ENCODE assay signal across 8 cellular contexts in the genomic region with DNA sequence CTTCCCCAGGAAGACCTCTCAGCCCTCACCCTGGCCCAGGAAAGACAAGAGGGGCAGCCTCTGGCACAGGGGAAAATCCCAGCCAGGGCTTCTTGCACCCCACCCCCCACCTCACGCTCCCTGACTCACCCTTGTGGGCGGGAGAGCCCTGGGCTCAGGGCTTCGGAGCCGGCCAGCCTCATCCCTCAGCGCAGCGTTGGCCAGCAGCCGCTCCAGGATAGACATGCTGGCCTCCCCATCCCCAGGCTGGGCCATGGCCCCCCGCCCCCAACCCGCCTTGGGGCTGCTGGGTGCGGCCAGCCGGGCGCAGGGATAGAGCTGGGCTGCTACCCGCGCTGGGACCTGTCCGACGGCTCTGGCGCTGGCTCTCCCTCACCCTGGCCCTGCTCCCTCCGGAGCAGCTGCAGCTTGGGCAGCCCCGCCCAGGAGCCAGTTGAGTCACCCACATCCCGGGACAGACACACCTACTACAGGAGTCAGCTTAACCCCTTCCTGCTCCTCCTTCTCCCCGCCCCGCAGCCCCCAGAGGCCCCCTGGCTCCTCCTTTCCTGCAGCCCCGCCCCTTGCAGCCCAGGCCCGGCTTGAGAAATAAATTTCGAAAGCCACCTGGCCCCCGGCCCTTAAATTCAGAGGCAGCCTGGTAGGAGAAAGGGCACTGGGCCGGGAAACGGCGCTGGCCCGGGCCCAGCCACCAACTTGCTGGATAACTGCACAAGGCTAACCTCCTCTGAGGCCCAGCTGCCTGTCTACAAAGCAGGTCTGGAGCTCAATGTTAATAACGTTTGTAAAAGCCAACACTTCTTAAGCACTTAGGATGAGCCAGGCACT. TPM values are rescaled to one million over a fixed set of nuclear protein-coding genes. Genes with fewer than 3 reads are reported as not detected.
A peak's percentile ranks its signal among the peaks of the same experiment; 100 is the strongest.
DNase-seq lines count a peak whose midpoint lies in the region; ATAC-seq and TF ChIP-seq lines count a peak whose summit lies in the region.

No MANE protein-coding gene starts in this region.

- H3K4me3 ChIP-seq in Caco-2 (ENCODE audit: low read depth, low read length) (peak overlapping the region; percentile 55), adipocyte (ENCODE audit: low read length) (peak overlapping the region; percentile 80), Karpas-422 (ENCODE audit: low read length) (no peak overlapping the region)

- no TSS peak for BruUV-seq in Caco-2 (replicated peaks; lab: Mats Ljungman, UMichigan)

- POLR2A ChIA-PET in Caco-2 (lab: Charles Lee) = interaction anchor here (0.6 to 1.9 kb wide), 5 partner anchors 10 to 1268 kb away, joined by 3 to 18 read pairs (median 5); a partner anchor contains a TSS

- intact Hi-C loops in Caco-2 (cut with micrococcal nuclease; ENCODE audit: unreplicated experiment) (loop anchor here (1.0 kb wide), 4 partner anchors 14 to 33 kb away; no protein-coding TSS in a partner anchor), cardiac septum (cut with DNase I) (no loop called here), posterior vena cava (cut with DNase I) (no loop called here)

- H3K9me3 ChIP-seq in Caco-2 = no peaks in the 10 kb centered on the region
- no peaks in the 10 kb centered on the region for H3K9me3 ChIP-seq in adipocyte (ENCODE audit: control insufficient read depth, low read length)
- H3K9me3 ChIP-seq in Karpas-422 (ENCODE audit: low read length) = no peaks in the 10 kb centered on the region

- H3K36me3 ChIP-seq in Caco-2 (ENCODE audit: control insufficient read depth, insufficient read depth, low read length) = peaks cover 15% of the 10 kb centered on the region
- H3K36me3 ChIP-seq in adipocyte (ENCODE audit: control insufficient read depth, insufficient read depth, low read length, severe bottlenecking) = peaks cover 82% of the 10 kb centered on the region
- H3K36me3 ChIP-seq in Karpas-422 (ENCODE audit: insufficient read depth, low read length) = no peaks in the 10 kb centered on the region

- peaks cover 35% of the 10 kb centered on the region for H3K4me1 Mint-ChIP-seq in Caco-2 (ENCODE audit: low read depth, unreplicated experiment)

- H3K4me1 ChIP-seq in Caco-2 = peaks cover 40% of the 10 kb centered on the region
- H3K4me1 ChIP-seq in adipocyte (ENCODE audit: control insufficient read depth, insufficient read depth, low read length) = peaks cover 88% of the 10 kb centered on the region
- H3K4me1 ChIP-seq in Karpas-422 (ENCODE audit: low read length) = peaks cover 3% of the 10 kb centered on the region

- DNase-seq in Caco-2 = peak; percentile 94 to 96
- peak; percentile 68 for DNase-seq in SIG-M5 (lab: John Stamatoyannopoulos, UW)
- peak; percentile 97 for DNase-seq in adipocyte (ENCODE audit: low read depth)
- peak; percentile 92 for DNase-seq in cardiac septum (ENCODE audit: low spot score)
- peak; percentile 97 for DNase-seq in posterior vena cava (ENCODE audit: low spot score)
- DNase-seq in Karpas-422 = no peak

- no peak overlapping the region for H3K27ac ChIP-seq in Karpas-422 (ENCODE audit: low read length)

- H3K9me2 ChIP-seq in Karpas-422 (replicated peaks; ENCODE audit: insufficient read depth, low read length) = no peaks in the 10 kb centered on the region

- H3K9ac ChIP-seq in adipocyte (ENCODE audit: low read length) (peak overlapping the region; percentile 89), Karpas-422 (ENCODE audit: low read length) (no peak overlapping the region)

- H3K4me2 ChIP-seq in Karpas-422 (ENCODE audit: low read depth, low read length, poor library complexity, severe bottlenecking) = no peak overlapping the region

- ATAC-seq in GM21360 (IDR thresholded peaks at IDR 0.05; ENCODE audit: unreplicated experiment) (peak; percentile 98), HG03575 (IDR thresholded peaks at IDR 0.05; ENCODE audit: extremely low read depth, insufficient number of reproducible peaks, low FRiP score, unreplicated experiment) (peak; percentile 98)

- H2AFZ ChIP-seq in Karpas-422 (ENCODE audit: low read length) = no peak overlapping the region

- CTCF ChIA-PET in Caco-2 (lab: Charles Lee) = interaction anchor here (0.9 to 2.1 kb wide), 4 partner anchors 10 to 147 kb away, joined by 3 to 9 read pairs (median 4); a partner anchor contains a TSS

- TF ChIP-seq CTCF in Caco-2 (IDR thresholded peaks at IDR 0.05; ENCODE audit: insufficient read depth in 1 of 2, low read depth in 1 of 2, low read length in 1 of 2, severe bottlenecking in 1 of 2, unreplicated experiment in 1 of 2) = no peak

- H3K27me3 ChIP-seq in Caco-2 (replicated peaks; ENCODE audit: control insufficient read depth, insufficient read depth, low read length) (no peaks in the 10 kb centered on the region), adipocyte (replicated peaks; ENCODE audit: control insufficient read depth, insufficient read depth, low read length) (no peaks in the 10 kb centered on the region), Karpas-422 (ENCODE audit: low read length) (no peaks in the 10 kb centered on the region)

- H3K27me3 Mint-ChIP-seq in Caco-2 (ENCODE audit: insufficient read depth, unreplicated experiment) = no peaks in the 10 kb centered on the region

- H3K79me2 ChIP-seq in Karpas-422 (ENCODE audit: low read length) = no peaks in the 10 kb centered on the region

- peaks cover 63% of the 10 kb centered on the region for H3K36me3 Mint-ChIP-seq in Caco-2 (ENCODE audit: insufficient read depth, unreplicated experiment)

- no peaks in the 10 kb centered on the region for H3K9me3 Mint-ChIP-seq in Caco-2 (ENCODE audit: unreplicated experiment)

- H3K27ac Mint-ChIP-seq in Caco-2 (ENCODE audit: unreplicated experiment) = peak overlapping the region; percentile 47

- H4K20me1 ChIP-seq in Karpas-422 (ENCODE audit: insufficient read depth, low read depth, low read length) = no peaks in the 10 kb centered on the region

- peak overlapping the region; percentile 72 for H3K4me3 Mint-ChIP-seq in Caco-2 (ENCODE audit: unreplicated experiment)

RNA-seq across cellular contexts. Expression of a gene that starts 13.4 kb away (rescaled TPM):
- total RNA-seq in Caco-2 (2022) (107 and 120 TPM in 2 replicates), cardiac septum (36.2 TPM), posterior vena cava (100 to 1,000 TPM; 175 to 185 TPM)
- total RNA-seq in Karpas-422 (2014; rRNA removed; shearing (Covaris generic); ENCODE audit: low replicate concordance) = 11.6 and 21.9 TPM in 2 replicates

RNA-seq across cellular contexts. Expression of a gene that starts 24.4 kb away (rescaled TPM):
- 206 and 212 TPM in 2 replicates for total RNA-seq in Caco-2 (2022)
- total RNA-seq in cardiac septum = 35.4 TPM
- 10 to 100 TPM; 41.6 to 54.4 TPM for total RNA-seq in posterior vena cava
- total RNA-seq in Karpas-422 (2014; rRNA removed; shearing (Covaris generic); ENCODE audit: low replicate concordance) = 79.9 and 111 TPM in 2 replicates

RNA-seq across cellular contexts. Expression of a gene that starts 26.8 kb away (rescaled TPM):
- total RNA-seq in Caco-2 (2022) = not detected in 2 replicates
- total RNA-seq in cardiac septum = 0.48 TPM
- not detected for total RNA-seq in posterior vena cava
- total RNA-seq in Karpas-422 (2014; rRNA removed; shearing (Covaris generic); ENCODE audit: low replicate concordance) = not detected in 2 replicates
